8 cellular contexts compared by ENCODE assay signal in genomic region chr2:170530284-170530745, GRCh38.
DNase-seq lines count a peak whose midpoint lies in the region; ATAC-seq and TF ChIP-seq lines count a peak whose summit lies in the region.

No MANE protein-coding gene starts in this region.

- no peak for TF ChIP-seq RAD21 in IMR-90 (IDR thresholded peaks at IDR 0.05; ENCODE audit: low read length)

- WGBS in IMR-90 (ENCODE audit: extremely low coverage in 2 of 2, insufficient read length in 1 of 2), 2 experiments: 0% methylated on average over 1 of the region's 7 CpGs; no CpG with 5 or more reads in 1 of the 2 experiments
- 6 to 8% methylated on average over 7 of the region's 7 CpGs for WGBS in heart right ventricle, 2 donors

- H3K27ac ChIP-seq in IMR-90 (ENCODE audit: insufficient read depth, low read length) (no peak overlapping the region), heart right ventricle (peak overlapping the region in 8 of 10 donors; percentile 5 to 65 (median 40))

- H2AK9ac ChIP-seq in IMR-90 (replicated peaks; ENCODE audit: low read depth, low read length, poor library complexity): no peak overlapping the region

- peak; percentile 64 for ATAC-seq in IMR-90 (ENCODE audit: low read depth)
- peak; percentile 85 to 97 (median 93) for ATAC-seq in heart right ventricle
- no peak for ATAC-seq in GM21619 (IDR thresholded peaks at IDR 0.05; ENCODE audit: unreplicated experiment)
- no peak for ATAC-seq in GM21576 (IDR thresholded peaks at IDR 0.05; ENCODE audit: unreplicated experiment)

- no peak overlapping the region for H2BK15ac ChIP-seq in IMR-90 (ENCODE audit: low read depth, low read length)

- no peak overlapping the region for H4K5ac ChIP-seq in IMR-90 (ENCODE audit: low read depth, low read length)

- TF ChIP-seq CTCF in IMR-90 (conservative IDR thresholded peaks at IDR 0.05; ENCODE audit: low read depth, low read length): no peak
- peak in 1 of 9 donors; percentile 2 for TF ChIP-seq CTCF in heart right ventricle (IDR thresholded peaks at IDR 0.05)

- H4K20me1 ChIP-seq in IMR-90 (ENCODE audit: insufficient read depth, low read length): no peaks in the 10 kb centered on the region

- no TSS peak for BruUV-seq in IMR-90 (replicated peaks; lab: Mats Ljungman, UMichigan)

- no peak overlapping the region for H2BK20ac ChIP-seq in IMR-90 (ENCODE audit: low read depth, low read length)

- H3K4ac ChIP-seq in IMR-90 (ENCODE audit: low read depth, low read length): no peak overlapping the region

- H3K4me2 ChIP-seq in IMR-90 (ENCODE audit: low read depth, low read length) (0 out of 2 replicates have a peak overlapping the region, but pooled peaks have one; percentile 6), skeletal muscle satellite cell (ENCODE audit: low read length) (peak overlapping the region; percentile 70)

- H3K9ac ChIP-seq in IMR-90 (ENCODE audit: low read depth, low read length): no peak overlapping the region
- H3K9ac ChIP-seq in skeletal muscle satellite cell (ENCODE audit: low read depth, low read length): no peak overlapping the region

- H3K4me1 ChIP-seq in IMR-90 (ENCODE audit: control insufficient read depth, insufficient read depth, low read length): peaks cover 2% of the 10 kb centered on the region; the same call in 1 of the 2 replicates
- peaks cover 3 to 28% (median 17%) of the 10 kb centered on the region in 9 donors for H3K4me1 ChIP-seq in heart right ventricle
- H3K4me1 ChIP-seq in skeletal muscle satellite cell (ENCODE audit: control insufficient read depth, insufficient read depth, low read length): peaks cover 19% of the 10 kb centered on the region

- H3K4me3 ChIP-seq in IMR-90 (ENCODE audit: insufficient read depth, low read depth, low read length) (no peak overlapping the region), heart right ventricle (peak overlapping the region in 8 of 10 donors; percentile 3 to 34 (median 30)), skeletal muscle satellite cell (ENCODE audit: low read length) (peak overlapping the region; percentile 20)

- no peak overlapping the region for H3K56ac ChIP-seq in IMR-90 (ENCODE audit: extremely low read depth, insufficient read depth, low read length)

- H4K91ac ChIP-seq in IMR-90 (ENCODE audit: insufficient read depth, low read depth, low read length): no peak overlapping the region

- H2BK120ac ChIP-seq in IMR-90 (ENCODE audit: low read depth, low read length): no peak overlapping the region

- H4K8ac ChIP-seq in IMR-90 (ENCODE audit: low read depth in 2 of 2, low read length in 2 of 2): no peak overlapping the region

- intact Hi-C loops in IMR-90 (cut with micrococcal nuclease) (no loop called here), heart right ventricle (cut with DNase I) (no loop called here)

- H3K79me1 ChIP-seq in IMR-90 (ENCODE audit: low read depth in 1 of 2, low read length in 2 of 2): no peaks in the 10 kb centered on the region

- dilution Hi-C loops in IMR-90 (cut with HindIII; ENCODE audit: low sequenced_read_pairs, unreplicated experiment): no loop called here

- no peak overlapping the region for H3K18ac ChIP-seq in IMR-90 (ENCODE audit: low read depth, low read length)

- no peak for TF ChIP-seq POLR2A in IMR-90 (IDR thresholded peaks at IDR 0.05; ENCODE audit: low read depth, low read length)

- H3K9me1 ChIP-seq in IMR-90 (ENCODE audit: insufficient read depth, low read length): no peaks in the 10 kb centered on the region

- DNase-seq in IMR-90 (peak; percentile 34), RPMI8226 (peak; percentile 11), heart right ventricle (peak; percentile 73 to 84), SW480 (ENCODE audit: low spot score) (no peak)
- DNase-seq in activated naive CD4-positive, alpha-beta T cell treated with anti-CD3 and anti-CD28 coated beads, Interleukin-2, amount 50 U/mL, for 16 hours: no peak

- CTCF ChIA-PET in IMR-90 (lab: Yijun Ruan, JAX): interaction anchor here (0.6 to 1.2 kb wide), 3 partner anchors 12 to 1308 kb away, joined by 3 read pairs; no protein-coding TSS in a partner anchor

- no peak overlapping the region for H2BK5ac ChIP-seq in IMR-90 (ENCODE audit: low read depth, low read length, poor library complexity, severe bottlenecking)

- no peak overlapping the region for H3K23ac ChIP-seq in IMR-90 (ENCODE audit: low read depth, low read length)

- in situ Hi-C loops in IMR-90 (cut with MboI; ENCODE audit: low sequenced_read_pairs): no loop called here

- H3K36me3 ChIP-seq in IMR-90 (ENCODE audit: control insufficient read depth, insufficient read depth, low read length) (no peaks in the 10 kb centered on the region), heart right ventricle (no peaks in the 10 kb centered on the region), skeletal muscle satellite cell (ENCODE audit: insufficient read depth, low read length) (no peaks in the 10 kb centered on the region)

- no peaks in the 10 kb centered on the region for H3K9me3 ChIP-seq in IMR-90 (ENCODE audit: control insufficient read depth, insufficient read depth, low read length)
- H3K9me3 ChIP-seq in heart right ventricle: no peaks in the 10 kb centered on the region
- no peaks in the 10 kb centered on the region for H3K9me3 ChIP-seq in skeletal muscle satellite cell (replicated peaks; ENCODE audit: low read length)

- H3K14ac ChIP-seq in IMR-90 (replicated peaks; ENCODE audit: low read depth, low read length): no peak overlapping the region

- POLR2A ChIA-PET in IMR-90 (lab: Charles Lee; ENCODE audit: unreplicated experiment): no interaction called here

- H3K27me3 ChIP-seq in IMR-90 (ENCODE audit: control insufficient read depth, insufficient read depth, low read length) (no peaks in the 10 kb centered on the region), heart right ventricle (peaks cover 0 to 5% (median 0%) of the 10 kb centered on the region in 7 donors), skeletal muscle satellite cell (ENCODE audit: control insufficient read depth, insufficient read depth, low read length) (no peaks in the 10 kb centered on the region)

- no peak overlapping the region for H2AFZ ChIP-seq in IMR-90 (replicated peaks; ENCODE audit: low read length, poor library complexity)

- H2AK5ac ChIP-seq in IMR-90 (ENCODE audit: low read depth, low read length): no peak overlapping the region

TF ChIP-seq in IMR-90, 13 proteins besides CTCF, POLR2A, EP300 and RAD21:
- no peak for TF ChIP-seq MAFK (IDR thresholded peaks at IDR 0.05; ENCODE audit: low read depth, low read length)
- TF ChIP-seq NFE2L2 (IDR thresholded peaks at IDR 0.05; ENCODE audit: low read depth, low read length): no peak
- no peak for TF ChIP-seq CEBPB (IDR thresholded peaks at IDR 0.05; ENCODE audit: low read depth, low read length)
- no peak for TF ChIP-seq MAZ (IDR thresholded peaks at IDR 0.05; ENCODE audit: borderline replicate concordance, low read depth, low read length)
- TF ChIP-seq, protein P1, sequence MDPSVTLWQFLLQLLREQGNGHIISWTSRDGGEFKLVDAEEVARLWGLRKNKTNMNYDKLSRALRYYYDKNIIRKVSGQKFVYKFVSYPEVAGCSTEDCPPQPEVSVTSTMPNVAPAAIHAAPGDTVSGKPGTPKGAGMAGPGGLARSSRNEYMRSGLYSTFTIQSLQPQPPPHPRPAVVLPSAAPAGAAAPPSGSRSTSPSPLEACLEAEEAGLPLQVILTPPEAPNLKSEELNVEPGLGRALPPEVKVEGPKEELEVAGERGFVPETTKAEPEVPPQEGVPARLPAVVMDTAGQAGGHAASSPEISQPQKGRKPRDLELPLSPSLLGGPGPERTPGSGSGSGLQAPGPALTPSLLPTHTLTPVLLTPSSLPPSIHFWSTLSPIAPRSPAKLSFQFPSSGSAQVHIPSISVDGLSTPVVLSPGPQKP (IDR thresholded peaks at IDR 0.05; ENCODE audit: borderline replicate concordance, low read depth, low read length): no peak
- TF ChIP-seq BHLHE40 (IDR thresholded peaks at IDR 0.05; ENCODE audit: low read depth, low read length): no peak
- TF ChIP-seq FOS (IDR thresholded peaks at IDR 0.05; ENCODE audit: low read depth, low read length): no peak
- no peak for TF ChIP-seq MXI1 (IDR thresholded peaks at IDR 0.05; ENCODE audit: borderline replicate concordance, low read depth, low read length)
- TF ChIP-seq USF2 (IDR thresholded peaks at IDR 0.05; ENCODE audit: low read depth, low read length): no peak
- no peak for TF ChIP-seq SMC3 (IDR thresholded peaks at IDR 0.05; ENCODE audit: low read depth, low read length)
- no peak for TF ChIP-seq RFX5 (IDR thresholded peaks at IDR 0.05; ENCODE audit: low read depth, low read length)
- TF ChIP-seq CHD1 (IDR thresholded peaks at IDR 0.05; ENCODE audit: low read depth, low read length): no peak
- TF ChIP-seq RCOR1 (IDR thresholded peaks at IDR 0.05; ENCODE audit: insufficient replicate concordance, low read length): no peak

Comparison
In these comparisons a context has a peak if more than half of its experiments do, and no peak if none do; other contexts are left out.
1. ATAC-seq: peak in IMR-90 (single experiment) and heart right ventricle (8 of 8); none in GM21619 (single experiment) and GM21576 (single experiment).
2. DNase-seq: peak in IMR-90 (single experiment), RPMI8226 (single experiment) and heart right ventricle (2 of 2); none in SW480 (single experiment) and activated naive CD4-positive, alpha-beta T cell treated with anti-CD3 and anti-CD28 coated beads, Interleukin-2, amount 50 U/mL, for 16 hours (single experiment).